13 cellular contexts compared by ENCODE assay signal in the genomic region with DNA sequence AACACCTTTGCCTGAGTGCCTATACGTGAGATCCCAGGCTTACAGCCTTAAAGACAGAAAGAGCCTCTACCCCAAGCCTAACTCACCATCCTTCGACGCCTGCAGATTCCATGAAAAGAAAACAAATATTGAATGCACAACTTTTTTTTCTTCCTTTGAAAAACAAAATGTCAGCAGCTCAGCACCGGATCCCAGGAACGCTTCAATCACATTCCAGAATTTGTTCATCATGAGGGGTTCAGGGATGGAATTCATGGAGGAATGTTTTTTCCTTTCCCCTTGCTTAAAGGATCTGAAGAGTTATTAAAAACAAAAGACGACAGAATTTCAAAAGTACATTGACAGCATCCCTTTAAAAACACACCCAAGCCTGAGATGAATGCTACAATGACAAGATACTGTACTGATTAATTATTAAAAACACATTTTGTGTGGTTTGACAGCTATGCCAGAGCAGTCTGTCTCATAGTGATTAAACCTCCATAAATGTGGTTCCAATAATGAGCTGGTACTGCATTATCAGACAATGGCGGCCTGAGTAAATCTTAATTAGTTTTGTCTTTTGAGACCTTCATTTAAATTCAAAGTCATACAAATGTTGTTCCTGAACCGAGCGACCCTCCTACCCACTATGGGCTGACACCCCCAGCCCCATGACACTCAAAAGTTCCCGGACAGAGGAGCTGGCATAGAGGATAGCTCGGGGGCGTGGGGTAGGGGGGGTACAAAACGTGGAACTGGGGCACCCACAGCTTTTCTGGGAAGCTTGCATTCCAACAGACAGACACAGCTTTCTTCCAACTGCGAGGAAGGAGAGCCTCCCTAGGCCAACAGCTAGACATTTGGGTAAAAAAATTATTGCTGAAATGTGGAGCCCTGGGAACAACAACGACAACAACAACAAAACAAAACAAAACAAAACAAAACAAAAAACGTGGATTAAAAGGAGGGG.
"Had no signal": no experiment of that assay in that cellular context is flagged by ENCODE, and none has a peak within 500 bp of the region (broad histone marks: within the 10 kb centered on the region; RNA-seq: fewer than 3 reads in every experiment).

No MANE protein-coding gene starts in this region.

- H3K36me3 ChIP-seq: brain microvascular endothelial cell, tibial artery, uterus had no signal

- H3K27ac ChIP-seq: brain microvascular endothelial cell, parathyroid adenoma, uterus had no signal

- H3K27ac Mint-ChIP-seq: activated B cell treated with CpG ODN at 0.5 μM for 24 hours; activated CD4-positive, alpha-beta T cell treated with anti-CD3 and anti-CD28 coated beads, Interleukin-2, amount 10 ng/mL, durations not matched to agents 24 days and 14 days; activated T-helper 17 cell treated with anti-CD3 and anti-CD28 coated beads, Interleukin-2, amount 50 U/mL, for 72 hours; immature natural killer cell; T-helper 17 cell had no signal

- H3K4me3 Mint-ChIP-seq: activated B cell treated with CpG ODN at 0.5 μM for 24 hours; activated CD4-positive, alpha-beta T cell treated with anti-CD3 and anti-CD28 coated beads, Interleukin-2, amount 10 ng/mL, durations not matched to agents 24 days and 14 days; activated T-helper 17 cell treated with anti-CD3 and anti-CD28 coated beads, Interleukin-2, amount 50 U/mL, for 72 hours; immature natural killer cell; T-helper 17 cell had no signal

- DNase-seq: activated B cell treated with CpG ODN at 0.5 μM for 24 hours; activated CD4-positive, alpha-beta T cell treated with anti-CD3 and anti-CD28 coated beads, Interleukin-2, amount 10 ng/mL, durations not matched to agents 24 days and 14 days; activated naive CD4-positive, alpha-beta T cell treated with anti-CD3 and anti-CD28 coated beads, Interleukin-2, amount 50 U/mL, for 16 hours; activated T-cell treated with anti-CD3 and anti-CD28 coated beads for 4 hours; amniotic stem cell; cerebellar nuclear complex; immature natural killer cell; T-helper 17 cell; tibial artery had no signal

- H3K4me1 ChIP-seq: parathyroid adenoma, uterus had no signal

- H3K9me3 Mint-ChIP-seq: activated B cell treated with CpG ODN at 0.5 μM for 24 hours; activated CD4-positive, alpha-beta T cell treated with anti-CD3 and anti-CD28 coated beads, Interleukin-2, amount 10 ng/mL, durations not matched to agents 24 days and 14 days; activated T-helper 17 cell treated with anti-CD3 and anti-CD28 coated beads, Interleukin-2, amount 50 U/mL, for 72 hours had no signal

- H3K27me3 ChIP-seq: brain microvascular endothelial cell, tibial artery, uterus had no signal

- H3K36me3 Mint-ChIP-seq: immature natural killer cell had no signal

- H3K4me1 Mint-ChIP-seq: activated B cell treated with CpG ODN at 0.5 μM for 24 hours; activated CD4-positive, alpha-beta T cell treated with anti-CD3 and anti-CD28 coated beads, Interleukin-2, amount 10 ng/mL, durations not matched to agents 24 days and 14 days; activated T-helper 17 cell treated with anti-CD3 and anti-CD28 coated beads, Interleukin-2, amount 50 U/mL, for 72 hours; immature natural killer cell; T-helper 17 cell had no signal

- H3K9ac ChIP-seq: parathyroid adenoma had no signal

- H3K4me3 ChIP-seq: tibial artery, uterus had no signal

- H3K9me3 ChIP-seq: tibial artery, uterus had no signal

- ATAC-seq: activated T-helper 17 cell treated with anti-CD3 and anti-CD28 coated beads, Interleukin-2, amount 50 U/mL, for 72 hours; T-helper 17 cell had no signal
